Comparison of ENCODE assay signal across 31 cellular contexts in genomic region chr2:95087379-95087778, GRCh38.
"Had no signal": no experiment of that assay in that cellular context is flagged by ENCODE, and none has a peak within 500 bp of the region (broad histone marks: within the 10 kb centered on the region; RNA-seq: fewer than 3 reads in every experiment).

No MANE protein-coding gene starts in this region.

- H3K4me1 ChIP-seq: adrenal gland, body of pancreas, esophagus squamous epithelium, gastroesophageal sphincter, heart right ventricle had no signal

- H3K27me3 Mint-ChIP-seq: activated CD4-positive, alpha-beta T cell treated with anti-CD3 and anti-CD28 coated beads, Interleukin-2, amount 10 ng/mL, durations not matched to agents 7 days and 5 days; activated CD8-positive, alpha-beta memory T cell treated with anti-CD3 and anti-CD28 coated beads, Interleukin-2, amount 10 ng/mL, durations not matched to agents 7 days and 5 days; activated naive CD4-positive, alpha-beta T cell treated with anti-CD3 and anti-CD28 coated beads, Interleukin-2, amount 50 U/mL, for 24 hours; activated naive CD8-positive, alpha-beta T cell treated with anti-CD3 and anti-CD28 coated beads for 36 hours; activated naive CD8-positive, alpha-beta T cell treated with anti-CD3 and anti-CD28 coated beads, Interleukin-2, amount 50 U/mL, for 24 hours; effector memory CD8-positive, alpha-beta T cell had no signal

- H3K9me3 ChIP-seq: adrenal gland, body of pancreas, esophagus squamous epithelium, gastroesophageal sphincter, heart right ventricle had no signal

- H3K27ac Mint-ChIP-seq: activated CD4-positive, alpha-beta T cell treated with anti-CD3 and anti-CD28 coated beads, Interleukin-2, amount 10 ng/mL, durations not matched to agents 7 days and 5 days; activated CD8-positive, alpha-beta memory T cell treated with anti-CD3 and anti-CD28 coated beads, Interleukin-2, amount 10 ng/mL, durations not matched to agents 7 days and 5 days; activated CD8-positive, alpha-beta T cell treated with anti-CD3 and anti-CD28 coated beads, Interleukin-2, amount 10 ng/mL, durations not matched to agents 7 days and 5 days; activated naive CD4-positive, alpha-beta T cell treated with anti-CD3 and anti-CD28 coated beads for 36 hours; activated naive CD4-positive, alpha-beta T cell treated with anti-CD3 and anti-CD28 coated beads, Interleukin-2, amount 50 U/mL, for 24 hours; activated naive CD8-positive, alpha-beta T cell treated with anti-CD3 and anti-CD28 coated beads for 36 hours; activated naive CD8-positive, alpha-beta T cell treated with anti-CD3 and anti-CD28 coated beads, Interleukin-2, amount 50 U/mL, for 24 hours; activated T-helper 1 cell treated with anti-CD3 and anti-CD28 coated beads, Interleukin-12 subunit alpha, Interleukin-12 subunit beta, Interleukin-2, Interleukin-4 antibody, amounts not matched to agents 30 ng/mL and 10 ng/mL and 1 ng/mL, durations not matched to agents 14 hours and 24 hours and 36 hours; activated T-helper 2 cell treated with anti-CD3 and anti-CD28 coated beads, Interferon-gamma antibody, Interleukin-2, Interleukin-4, amounts not matched to agents 10 μg/mL and 5 μg/mL and 100 μg/mL, durations not matched to agents 14 hours and 24 hours and 36 hours; effector memory CD8-positive, alpha-beta T cell had no signal

- H3K9me3 Mint-ChIP-seq: activated CD4-positive, alpha-beta T cell treated with anti-CD3 and anti-CD28 coated beads, Interleukin-2, amount 10 ng/mL, durations not matched to agents 7 days and 5 days; activated naive CD4-positive, alpha-beta T cell treated with anti-CD3 and anti-CD28 coated beads for 36 hours; activated naive CD4-positive, alpha-beta T cell treated with anti-CD3 and anti-CD28 coated beads, Interleukin-2, amount 50 U/mL, for 24 hours; activated naive CD8-positive, alpha-beta T cell treated with anti-CD3 and anti-CD28 coated beads for 36 hours; activated naive CD8-positive, alpha-beta T cell treated with anti-CD3 and anti-CD28 coated beads, Interleukin-2, amount 50 U/mL, for 24 hours; activated T-helper 1 cell treated with anti-CD3 and anti-CD28 coated beads, Interleukin-12 subunit alpha, Interleukin-12 subunit beta, Interleukin-2, Interleukin-4 antibody, amounts not matched to agents 30 ng/mL and 10 ng/mL and 1 ng/mL, durations not matched to agents 14 hours and 24 hours and 36 hours; activated T-helper 2 cell treated with anti-CD3 and anti-CD28 coated beads, Interferon-gamma antibody, Interleukin-2, Interleukin-4, amounts not matched to agents 10 μg/mL and 5 μg/mL and 100 μg/mL, durations not matched to agents 14 hours and 24 hours and 36 hours; effector memory CD8-positive, alpha-beta T cell had no signal

- H3K4me3 ChIP-seq: adrenal gland, body of pancreas, esophagus squamous epithelium, gastroesophageal sphincter, heart right ventricle had no signal

- H3K4me3 Mint-ChIP-seq: activated CD4-positive, alpha-beta T cell treated with anti-CD3 and anti-CD28 coated beads, Interleukin-2, amount 10 ng/mL, durations not matched to agents 7 days and 5 days; activated CD8-positive, alpha-beta memory T cell treated with anti-CD3 and anti-CD28 coated beads, Interleukin-2, amount 10 ng/mL, durations not matched to agents 7 days and 5 days; activated CD8-positive, alpha-beta T cell treated with anti-CD3 and anti-CD28 coated beads, Interleukin-2, amount 10 ng/mL, durations not matched to agents 7 days and 5 days; activated naive CD4-positive, alpha-beta T cell treated with anti-CD3 and anti-CD28 coated beads for 36 hours; activated naive CD4-positive, alpha-beta T cell treated with anti-CD3 and anti-CD28 coated beads, Interleukin-2, amount 50 U/mL, for 24 hours; activated naive CD8-positive, alpha-beta T cell treated with anti-CD3 and anti-CD28 coated beads for 36 hours; activated naive CD8-positive, alpha-beta T cell treated with anti-CD3 and anti-CD28 coated beads, Interleukin-2, amount 50 U/mL, for 24 hours; activated T-helper 1 cell treated with anti-CD3 and anti-CD28 coated beads, Interleukin-12 subunit alpha, Interleukin-12 subunit beta, Interleukin-2, Interleukin-4 antibody, amounts not matched to agents 30 ng/mL and 10 ng/mL and 1 ng/mL, durations not matched to agents 14 hours and 24 hours and 36 hours; effector memory CD8-positive, alpha-beta T cell had no signal

- ATAC-seq: activated CD8-positive, alpha-beta memory T cell treated with anti-CD3 and anti-CD28 coated beads, Interleukin-2, amount 10 ng/mL, durations not matched to agents 7 days and 5 days; activated CD8-positive, alpha-beta T cell treated with anti-CD3 and anti-CD28 coated beads, Interleukin-2, amount 10 ng/mL, durations not matched to agents 7 days and 5 days; activated naive CD8-positive, alpha-beta T cell treated with anti-CD3 and anti-CD28 coated beads, Interleukin-2, amount 50 U/mL, for 24 hours; body of pancreas; effector memory CD8-positive, alpha-beta T cell; gastroesophageal sphincter; heart right ventricle had no signal

- H3K4me1 Mint-ChIP-seq: activated CD4-positive, alpha-beta T cell treated with anti-CD3 and anti-CD28 coated beads, Interleukin-2, amount 10 ng/mL, durations not matched to agents 7 days and 5 days; activated CD8-positive, alpha-beta memory T cell treated with anti-CD3 and anti-CD28 coated beads, Interleukin-2, amount 10 ng/mL, durations not matched to agents 7 days and 5 days; activated naive CD4-positive, alpha-beta T cell treated with anti-CD3 and anti-CD28 coated beads, Interleukin-2, amount 50 U/mL, for 24 hours; activated naive CD8-positive, alpha-beta T cell treated with anti-CD3 and anti-CD28 coated beads for 36 hours; activated naive CD8-positive, alpha-beta T cell treated with anti-CD3 and anti-CD28 coated beads, Interleukin-2, amount 50 U/mL, for 24 hours had no signal

- H3K27me3 ChIP-seq: adrenal gland, body of pancreas, esophagus squamous epithelium, gastroesophageal sphincter, heart right ventricle had no signal

- DNase-seq: activated CD4-positive, alpha-beta T cell treated with anti-CD3 and anti-CD28 coated beads for 1 hour; activated CD4-positive, alpha-beta T cell treated with anti-CD3 and anti-CD28 coated beads for 4 hours; activated CD4-positive, alpha-beta T cell treated with anti-CD3 and anti-CD28 coated beads, Interleukin-2, amount 10 ng/mL, durations not matched to agents 7 days and 5 days; activated CD4-positive, alpha-beta T cell treated with anti-CD3 and anti-CD28 coated beads, Interleukin-2, amount 50 U/mL, for 4 hours; activated CD8-positive, alpha-beta memory T cell treated with anti-CD3 and anti-CD28 coated beads, Interleukin-2, amount 10 ng/mL, durations not matched to agents 7 days and 5 days; activated CD8-positive, alpha-beta memory T cell treated with anti-CD3 and anti-CD28 coated beads, Interleukin-2, amount 50 U/mL, for 4 hours; activated CD8-positive, alpha-beta T cell treated with anti-CD3 and anti-CD28 coated beads, Interleukin-2, amount 10 ng/mL, durations not matched to agents 7 days and 5 days; activated effector memory CD4-positive, alpha-beta T cell treated with anti-CD3 and anti-CD28 coated beads, Interleukin-2, amount 50 U/mL, for 16 hours; activated naive CD4-positive, alpha-beta T cell treated with anti-CD3 and anti-CD28 coated beads for 36 hours; activated naive CD8-positive, alpha-beta T cell treated with anti-CD3 and anti-CD28 coated beads for 36 hours; activated naive CD8-positive, alpha-beta T cell treated with anti-CD3 and anti-CD28 coated beads, Interleukin-2, amount 50 U/mL, for 24 hours; activated T-cell treated with anti-CD3 and anti-CD28 coated beads, Interleukin-2, amount 50 U/mL, for 1 hour; activated T-cell treated with anti-CD3 and anti-CD28 coated beads, Interleukin-2, amount 50 U/mL, for 48 hours; adrenal gland; amygdala; aorta; body of pancreas; caudate nucleus; cortex of kidney; dermis blood vessel endothelial cell; effector CD4-positive, alpha-beta T cell; effector memory CD8-positive, alpha-beta T cell; esophagus squamous epithelium; foreskin melanocyte; heart right ventricle; T-helper 2 cell had no signal

- H3K27ac ChIP-seq: adrenal gland, body of pancreas, epithelial cell of prostate, esophagus squamous epithelium, gastroesophageal sphincter, heart right ventricle had no signal
